13 cellular contexts compared by ENCODE assay signal in genomic region chr10:118835682-118836326, GRCh38.
A peak's percentile ranks its signal among the peaks of the same experiment; 100 is the strongest.
DNase-seq lines count a peak whose midpoint lies in the region; ATAC-seq and TF ChIP-seq lines count a peak whose summit lies in the region.
"Had no signal": no experiment of that assay in that cellular context is flagged by ENCODE, and none has a peak within 500 bp of the region (broad histone marks: within the 10 kb centered on the region; RNA-seq: fewer than 3 reads in every experiment).

No MANE protein-coding gene starts in this region.

- in situ Hi-C loops in astrocyte of the cerebellum (cut with HindIII; ENCODE audit: low sequenced_read_pairs) = no loop called here

- DNase-seq in DMS53 treated with DMSO at 0.1 percent for 48 hours (lab: John Stamatoyannopoulos, UW; ENCODE audit: unreplicated experiment) (peak; percentile 96), NCI-H2029 (lab: John Stamatoyannopoulos, UW) (peak; percentile 79), astrocyte of the cerebellum (ENCODE audit: low read depth) (peak; percentile 5), mesenteric fat pad (ENCODE audit: low spot score) (peak; percentile 68), activated gamma-delta T cell (lab: John Stamatoyannopoulos, UW) (no peak)
- no peak for DNase-seq in activated naive CD8-positive, alpha-beta T cell treated with anti-CD3 and anti-CD28 coated beads, Interleukin-2, amount 50 U/mL, for 24 hours
- DNase-seq in activated CD8-positive, alpha-beta memory T cell treated with anti-CD3 and anti-CD28 coated beads for 24 hours = no peak
- DNase-seq: activated T-cell treated with anti-CD3 and anti-CD28 coated beads, Interleukin-2, amount 50 U/mL, for 72 hours; stimulated activated CD4-positive, alpha-beta T cell treated with anti-CD3 and anti-CD28 coated beads, Interleukin-4, amount 100 ng/mL, for 24 hours had no signal

- H3K36me3 Mint-ChIP-seq in activated naive CD8-positive, alpha-beta T cell treated with anti-CD3 and anti-CD28 coated beads, Interleukin-2, amount 50 U/mL, for 24 hours (ENCODE audit: low read depth) = no peaks in the 10 kb centered on the region

- no peak overlapping the region for H3K4me3 Mint-ChIP-seq in activated naive CD8-positive, alpha-beta T cell treated with anti-CD3 and anti-CD28 coated beads, Interleukin-2, amount 50 U/mL, for 24 hours
- H3K4me3 Mint-ChIP-seq: activated T-cell treated with anti-CD3 and anti-CD28 coated beads, Interleukin-2, amount 50 U/mL, for 72 hours; nephron had no signal

- H3K9me3 Mint-ChIP-seq in activated naive CD8-positive, alpha-beta T cell treated with anti-CD3 and anti-CD28 coated beads, Interleukin-2, amount 50 U/mL, for 24 hours = no peaks in the 10 kb centered on the region

- no peak for ATAC-seq in HG03571 (IDR thresholded peaks at IDR 0.05; ENCODE audit: unreplicated experiment)
- no peak for ATAC-seq in activated naive CD8-positive, alpha-beta T cell treated with anti-CD3 and anti-CD28 coated beads, Interleukin-2, amount 50 U/mL, for 24 hours
- ATAC-seq: activated T-cell treated with anti-CD3 and anti-CD28 coated beads, Interleukin-2, amount 50 U/mL, for 72 hours; GM12878 had no signal

- no peaks in the 10 kb centered on the region for H3K27me3 Mint-ChIP-seq in activated naive CD8-positive, alpha-beta T cell treated with anti-CD3 and anti-CD28 coated beads, Interleukin-2, amount 50 U/mL, for 24 hours

- no peak overlapping the region for H3K4me3 ChIP-seq in astrocyte of the cerebellum (ENCODE audit: low read depth, low read length)
- H3K4me3 ChIP-seq: BLaER1, GM12878 had no signal

- no peak overlapping the region for H3K27ac Mint-ChIP-seq in activated naive CD8-positive, alpha-beta T cell treated with anti-CD3 and anti-CD28 coated beads, Interleukin-2, amount 50 U/mL, for 24 hours
- H3K27ac Mint-ChIP-seq: activated T-cell treated with anti-CD3 and anti-CD28 coated beads, Interleukin-2, amount 50 U/mL, for 72 hours; nephron had no signal

- H3K4me1 Mint-ChIP-seq in activated naive CD8-positive, alpha-beta T cell treated with anti-CD3 and anti-CD28 coated beads, Interleukin-2, amount 50 U/mL, for 24 hours = peaks cover 14% of the 10 kb centered on the region

- no peak for TF ChIP-seq CTCF in astrocyte of the cerebellum (IDR thresholded peaks at IDR 0.05; ENCODE audit: low read depth, low read length, missing control alignments)

Comparison
In these comparisons a context has a peak if more than half of its experiments do, and no peak if none do; other contexts are left out.
1. DNase-seq: peak in DMS53 treated with DMSO at 0.1 percent for 48 hours (single experiment), NCI-H2029 (single experiment), astrocyte of the cerebellum (single experiment) and mesenteric fat pad (single experiment); none in activated gamma-delta T cell (single experiment), activated naive CD8-positive, alpha-beta T cell treated with anti-CD3 and anti-CD28 coated beads, Interleukin-2, amount 50 U/mL, for 24 hours (single experiment) and activated CD8-positive, alpha-beta memory T cell treated with anti-CD3 and anti-CD28 coated beads for 24 hours (single experiment).